Comparison of ENCODE assay signal across 16 cellular contexts in the genomic region with DNA sequence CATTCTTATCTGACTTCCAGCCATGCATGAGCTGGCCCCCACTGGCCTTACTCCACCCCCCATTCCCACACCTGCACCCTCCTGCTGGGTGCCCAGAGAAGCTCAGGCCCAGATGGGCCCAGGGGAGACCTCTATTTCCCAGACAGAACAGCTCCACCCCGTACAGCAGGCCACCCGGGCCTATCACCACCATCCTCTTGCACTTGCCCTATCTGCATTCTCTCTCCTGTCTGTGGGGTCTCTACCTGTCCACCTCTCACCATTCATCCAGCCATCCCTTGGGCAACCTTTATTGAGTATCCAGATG. TPM values are rescaled to one million over a fixed set of nuclear protein-coding genes. Genes with fewer than 3 reads are reported as not detected.
A peak's percentile ranks its signal among the peaks of the same experiment; 100 is the strongest.
DNase-seq lines count a peak whose midpoint lies in the region; ATAC-seq and TF ChIP-seq lines count a peak whose summit lies in the region.
"Had no signal": no experiment of that assay in that cellular context is flagged by ENCODE, and none has a peak within 500 bp of the region (broad histone marks: within the 10 kb centered on the region; RNA-seq: fewer than 3 reads in every experiment).

No MANE protein-coding gene starts in this region.

- H3K4me3 Mint-ChIP-seq in activated T-cell treated with anti-CD3 and anti-CD28 coated beads, Interleukin-2, amount 50 U/mL, for 24 hours: no peak overlapping the region
- no peak overlapping the region for H3K4me3 Mint-ChIP-seq in effector memory CD8-positive, alpha-beta T cell
- no peak overlapping the region for H3K4me3 Mint-ChIP-seq in activated CD4-positive, alpha-beta T cell treated with anti-CD3 and anti-CD28 coated beads, Interleukin-2, amount 10 ng/mL, durations not matched to agents 24 days and 14 days
- H3K4me3 Mint-ChIP-seq: CD8-positive, alpha-beta memory T cell had no signal

- peak; percentile 11 for DNase-seq in activated T-cell treated with anti-CD3 and anti-CD28 coated beads, Interleukin-2, amount 50 U/mL, for 24 hours
- DNase-seq in activated T-cell treated with anti-CD3 and anti-CD28 coated beads for 4 hours (no peak), Peyer's patch (peak in 2 of 3 donors; percentile 14 to 23), iPS-NIHi11 (ENCODE audit: low spot score) (peak; percentile 3), SHP77 treated with DMSO at 0.1 percent for 48 hours (lab: John Stamatoyannopoulos, UW) (no peak)
- peak; percentile 6 for DNase-seq in stimulated activated CD8-positive, alpha-beta memory T cell treated with anti-CD3 and anti-CD28 coated beads, Interleukin-4, amount 100 ng/mL, for 48 hours
- no peak for DNase-seq in effector memory CD8-positive, alpha-beta T cell
- no peak for DNase-seq in activated CD4-positive, alpha-beta T cell treated with anti-CD3 and anti-CD28 coated beads, Interleukin-2, amount 10 ng/mL, durations not matched to agents 24 days and 14 days
- DNase-seq: H7; kidney glomerular epithelial cell; NCI-H1048; right lobe of liver; stimulated activated naive CD8-positive, alpha-beta T cell treated with anti-CD3 and anti-CD28 coated beads, Interleukin-15, Interleukin-2, amounts not matched to agents 100 U/mL and 50 U/mL, for 24 hours had no signal

- no peaks in the 10 kb centered on the region for H3K36me3 ChIP-seq in Peyer's patch
- H3K36me3 ChIP-seq: right lobe of liver, tibial artery had no signal

- no peak for ATAC-seq in effector memory CD8-positive, alpha-beta T cell (replicated peaks)
- ATAC-seq: A549; right lobe of liver; stimulated activated naive CD8-positive, alpha-beta T cell treated with anti-CD3 and anti-CD28 coated beads, Interleukin-15, Interleukin-2, amounts not matched to agents 100 U/mL and 50 U/mL, for 24 hours had no signal

- no peak for TF ChIP-seq CTCF in Peyer's patch (IDR thresholded peaks at IDR 0.05)

- no peak overlapping the region for H3K4me3 ChIP-seq in Peyer's patch
- H3K4me3 ChIP-seq: A549, right lobe of liver, tibial artery had no signal

- H3K9me3 ChIP-seq in Peyer's patch: no peaks in the 10 kb centered on the region
- H3K9me3 ChIP-seq: A549, right lobe of liver, tibial artery had no signal

- H3K36me3 Mint-ChIP-seq in activated T-cell treated with anti-CD3 and anti-CD28 coated beads, Interleukin-2, amount 50 U/mL, for 24 hours (ENCODE audit: low read depth): no peaks in the 10 kb centered on the region
- no peaks in the 10 kb centered on the region for H3K36me3 Mint-ChIP-seq in effector memory CD8-positive, alpha-beta T cell (ENCODE audit: insufficient read depth)
- H3K36me3 Mint-ChIP-seq in activated CD4-positive, alpha-beta T cell treated with anti-CD3 and anti-CD28 coated beads, Interleukin-2, amount 10 ng/mL, durations not matched to agents 24 days and 14 days (ENCODE audit: low read depth): no peaks in the 10 kb centered on the region
- H3K36me3 Mint-ChIP-seq: CD8-positive, alpha-beta memory T cell had no signal

- no peaks in the 10 kb centered on the region for H3K9me3 Mint-ChIP-seq in activated T-cell treated with anti-CD3 and anti-CD28 coated beads, Interleukin-2, amount 50 U/mL, for 24 hours
- no peaks in the 10 kb centered on the region for H3K9me3 Mint-ChIP-seq in effector memory CD8-positive, alpha-beta T cell
- no peaks in the 10 kb centered on the region for H3K9me3 Mint-ChIP-seq in activated CD4-positive, alpha-beta T cell treated with anti-CD3 and anti-CD28 coated beads, Interleukin-2, amount 10 ng/mL, durations not matched to agents 24 days and 14 days
- H3K9me3 Mint-ChIP-seq: CD8-positive, alpha-beta memory T cell had no signal

- H3K27ac ChIP-seq in Peyer's patch: no peak overlapping the region
- H3K27ac ChIP-seq: A549, right lobe of liver had no signal

- no peaks in the 10 kb centered on the region for H3K4me1 Mint-ChIP-seq in activated T-cell treated with anti-CD3 and anti-CD28 coated beads, Interleukin-2, amount 50 U/mL, for 24 hours (ENCODE audit: low read depth)
- H3K4me1 Mint-ChIP-seq in effector memory CD8-positive, alpha-beta T cell (ENCODE audit: low read depth in 2 of 2): no peaks in the 10 kb centered on the region
- no peaks in the 10 kb centered on the region for H3K4me1 Mint-ChIP-seq in activated CD4-positive, alpha-beta T cell treated with anti-CD3 and anti-CD28 coated beads, Interleukin-2, amount 10 ng/mL, durations not matched to agents 24 days and 14 days
- H3K4me1 Mint-ChIP-seq: CD8-positive, alpha-beta memory T cell had no signal

- no peaks in the 10 kb centered on the region for H3K4me1 ChIP-seq in Peyer's patch
- H3K4me1 ChIP-seq: right lobe of liver had no signal

- no peaks in the 10 kb centered on the region for H3K27me3 Mint-ChIP-seq in activated T-cell treated with anti-CD3 and anti-CD28 coated beads, Interleukin-2, amount 50 U/mL, for 24 hours
- no peaks in the 10 kb centered on the region for H3K27me3 Mint-ChIP-seq in effector memory CD8-positive, alpha-beta T cell
- H3K27me3 Mint-ChIP-seq in activated CD4-positive, alpha-beta T cell treated with anti-CD3 and anti-CD28 coated beads, Interleukin-2, amount 10 ng/mL, durations not matched to agents 24 days and 14 days: no peaks in the 10 kb centered on the region
- H3K27me3 Mint-ChIP-seq: CD8-positive, alpha-beta memory T cell had no signal

- no peak overlapping the region for H3K27ac Mint-ChIP-seq in activated T-cell treated with anti-CD3 and anti-CD28 coated beads, Interleukin-2, amount 50 U/mL, for 24 hours
- peak overlapping the region in 1 of 2 donors; percentile 9 for H3K27ac Mint-ChIP-seq in effector memory CD8-positive, alpha-beta T cell
- H3K27ac Mint-ChIP-seq in activated CD4-positive, alpha-beta T cell treated with anti-CD3 and anti-CD28 coated beads, Interleukin-2, amount 10 ng/mL, durations not matched to agents 24 days and 14 days: no peak overlapping the region

- no peak for TF ChIP-seq POLR2A in Peyer's patch (IDR thresholded peaks at IDR 0.05)

- H3K27me3 ChIP-seq in Peyer's patch: no peaks in the 10 kb centered on the region
- H3K27me3 ChIP-seq: right lobe of liver, tibial artery had no signal

- intact Hi-C loops in activated CD4-positive, alpha-beta T cell treated with anti-CD3 and anti-CD28 coated beads, Interleukin-2, amount 10 ng/mL, durations not matched to agents 24 days and 14 days (cut with micrococcal nuclease): no loop called here

RNA-seq across cellular contexts. Expression of gene TNS1, which starts 25.3 kb away (rescaled TPM):
- 100 to 1,000 TPM in 2 of 4 donors, 10 to 100 TPM in 2; 23.1 to 156 (median 81.1) TPM for total RNA-seq in Peyer's patch
- 0.70 and 1.3 TPM in 2 replicates for total RNA-seq in activated CD4-positive, alpha-beta T cell treated with anti-CD3 and anti-CD28 coated beads, Interleukin-2, amount 10 ng/mL, durations not matched to agents 24 days and 14 days

RNA-seq across cellular contexts. Expression of gene RUFY4, which starts 40.9 kb away (rescaled TPM):
- 1 to 10 TPM in 1 of 4 donors, under 1 TPM in 1, not detected in 2; 0.27 to 5.0 TPM for total RNA-seq in Peyer's patch
- 0.52 and 1.8 TPM in 2 replicates for total RNA-seq in activated CD4-positive, alpha-beta T cell treated with anti-CD3 and anti-CD28 coated beads, Interleukin-2, amount 10 ng/mL, durations not matched to agents 24 days and 14 days
- total RNA-seq: CD8-positive, alpha-beta memory T cell; H7 had no signal

Comparison
In these comparisons a context has a peak if more than half of its experiments do, and no peak if none do; other contexts are left out.
1. DNase-seq: peak in activated T-cell treated with anti-CD3 and anti-CD28 coated beads, Interleukin-2, amount 50 U/mL, for 24 hours (single experiment), Peyer's patch (2 of 3), iPS-NIHi11 (single experiment) and stimulated activated CD8-positive, alpha-beta memory T cell treated with anti-CD3 and anti-CD28 coated beads, Interleukin-4, amount 100 ng/mL, for 48 hours (single experiment); none in activated T-cell treated with anti-CD3 and anti-CD28 coated beads for 4 hours (single experiment), effector memory CD8-positive, alpha-beta T cell (0 of 3), activated CD4-positive, alpha-beta T cell treated with anti-CD3 and anti-CD28 coated beads, Interleukin-2, amount 10 ng/mL, durations not matched to agents 24 days and 14 days (single experiment) and SHP77 treated with DMSO at 0.1 percent for 48 hours (single experiment).
2. RNA of gene TNS1, which starts 25.3 kb away (total RNA-seq): 23.1 to 156 TPM in Peyer's patch; 0.70 to 1.3 TPM in activated CD4-positive, alpha-beta T cell treated with anti-CD3 and anti-CD28 coated beads, Interleukin-2, amount 10 ng/mL, durations not matched to agents 24 days and 14 days; every median in the first group is over 10 times any median in the second.